30 cellular contexts compared by ENCODE assay signal in the genomic region with DNA sequence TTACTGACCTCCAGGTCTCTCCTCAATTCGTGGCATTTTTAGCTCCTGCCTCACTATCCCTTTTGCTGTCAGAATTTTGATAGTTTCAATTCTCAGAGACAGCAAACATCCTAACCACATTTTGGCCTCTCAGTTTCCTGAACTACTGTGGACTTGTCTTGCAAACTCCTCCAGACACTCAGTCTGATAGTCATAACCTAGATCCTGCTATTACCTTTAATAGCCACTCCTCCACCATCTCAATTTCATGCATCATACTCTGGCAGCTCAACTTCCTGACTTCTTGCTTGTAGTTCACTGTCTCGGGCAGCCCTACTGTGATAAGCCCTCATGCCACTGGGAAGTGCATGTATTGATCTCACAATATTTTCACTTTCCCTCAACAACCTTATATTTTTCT.
"Had no signal": no experiment of that assay in that cellular context is flagged by ENCODE, and none has a peak within 500 bp of the region (broad histone marks: within the 10 kb centered on the region; RNA-seq: fewer than 3 reads in every experiment).

No MANE protein-coding gene starts in this region.

- H3K9me3 Mint-ChIP-seq: WTC11 had no signal

- H3K36me3 ChIP-seq: ascending aorta, SJSA1 had no signal

- H3K27ac Mint-ChIP-seq: activated CD8-positive, alpha-beta T cell treated with anti-CD3 and anti-CD28 coated beads, Interleukin-2, amount 10 ng/mL, durations not matched to agents 7 days and 5 days; activated naive CD4-positive, alpha-beta T cell treated with anti-CD3 and anti-CD28 coated beads, Interleukin-2, amount 50 U/mL, for 72 hours; activated naive CD8-positive, alpha-beta T cell treated with anti-CD3 and anti-CD28 coated beads, Interleukin-2, amount 50 U/mL, for 24 hours; T-helper 17 cell; WTC11 had no signal

- H3K36me3 Mint-ChIP-seq: activated naive CD4-positive, alpha-beta T cell treated with anti-CD3 and anti-CD28 coated beads, Interleukin-2, amount 50 U/mL, for 72 hours; WTC11 had no signal

- H3K4me1 ChIP-seq: ascending aorta, body of pancreas, SJSA1 had no signal

- H3K27ac ChIP-seq: ascending aorta, body of pancreas, coronary artery, SJSA1 had no signal

- H3K27me3 Mint-ChIP-seq: activated naive CD8-positive, alpha-beta T cell treated with anti-CD3 and anti-CD28 coated beads, Interleukin-2, amount 50 U/mL, for 24 hours; T-helper 17 cell had no signal

- H3K4me1 Mint-ChIP-seq: activated naive CD8-positive, alpha-beta T cell treated with anti-CD3 and anti-CD28 coated beads, Interleukin-2, amount 50 U/mL, for 24 hours; T-helper 17 cell; WTC11 had no signal

- H3K27me3 ChIP-seq: ascending aorta, body of pancreas, SJSA1 had no signal

- H3K4me3 Mint-ChIP-seq: activated CD8-positive, alpha-beta T cell treated with anti-CD3 and anti-CD28 coated beads, Interleukin-2, amount 10 ng/mL, durations not matched to agents 7 days and 5 days; activated naive CD8-positive, alpha-beta T cell treated with anti-CD3 and anti-CD28 coated beads, Interleukin-2, amount 50 U/mL, for 24 hours; T-helper 17 cell; WTC11 had no signal

- ATAC-seq: activated CD8-positive, alpha-beta T cell treated with anti-CD3 and anti-CD28 coated beads, Interleukin-2, amount 10 ng/mL, durations not matched to agents 7 days and 5 days; activated naive CD4-positive, alpha-beta T cell treated with anti-CD3 and anti-CD28 coated beads, Interleukin-2, amount 50 U/mL, for 72 hours; activated naive CD8-positive, alpha-beta T cell treated with anti-CD3 and anti-CD28 coated beads, Interleukin-2, amount 50 U/mL, for 24 hours; body of pancreas; Panc1; SK-N-SH treated with all-trans-retinoic acid at 6 μM for 48 hours; T-helper 17 cell; WTC11 had no signal

- H3K4me3 ChIP-seq: ascending aorta, body of pancreas, coronary artery, SJSA1 had no signal

- H3K9me3 ChIP-seq: ascending aorta, body of pancreas had no signal

- DNase-seq: activated CD4-positive, alpha-beta T cell treated with anti-CD3 and anti-CD28 coated beads for 48 hours; activated CD4-positive, alpha-beta T cell treated with anti-CD3 and anti-CD28 coated beads, Interleukin-2, amount 50 U/mL, for 4 hours; activated CD4-positive, CD25-positive, alpha-beta regulatory T cell treated with anti-CD3 and anti-CD28 coated beads, Interleukin-2, amount 50 U/mL, for 72 hours; activated CD8-positive, alpha-beta memory T cell treated with anti-CD3 and anti-CD28 coated beads, Interleukin-2, amount 50 U/mL, for 48 hours; activated CD8-positive, alpha-beta T cell treated with anti-CD3 and anti-CD28 coated beads, Interleukin-2, amount 10 ng/mL, durations not matched to agents 7 days and 5 days; activated effector memory CD4-positive, alpha-beta T cell treated with Interleukin-2 at 50 U/mL for 16 hours; activated naive CD4-positive, alpha-beta T cell treated with Interleukin-2 at 50 U/mL for 16 hours; activated naive CD8-positive, alpha-beta T cell treated with anti-CD3 and anti-CD28 coated beads, Interleukin-2, amount 50 U/mL, for 24 hours; activated T-cell treated with anti-CD3 and anti-CD28 coated beads, Interleukin-2, amount 50 U/mL, for 1 hour; amniotic stem cell; body of pancreas; central memory CD4-positive, alpha-beta T cell; NCI-H1048; NCI-H146; NCI-H187 treated with DMSO at 0.1 percent for 48 hours; NCI-H2081 treated with DMSO at 0.1 percent for 48 hours; NCI-H446 treated with DMSO at 0.1 percent for 48 hours; NCI-H524 treated with DMSO at 0.1 percent for 48 hours; NCI-H774; Right ventricle myocardium superior; RPMI8226; T-helper 17 cell; T-helper 9 cell had no signal
